1 cellular context compared by ENCODE assay signal in genomic region chr3:126319701-126320295, GRCh38.
TF ChIP-seq lines count a peak whose summit lies in the region.

No MANE protein-coding gene starts in this region.

TF ChIP-seq in SK-N-SH, 30 proteins besides CTCF, POLR2A, EP300 and RAD21 (continued from another document):
- no peak for TF ChIP-seq REST (IDR thresholded peaks at IDR 0.05; ENCODE audit: low read depth, low read length)
- TF ChIP-seq FOSL2 (IDR thresholded peaks at IDR 0.05; ENCODE audit: borderline replicate concordance, low read depth): no peak
- TF ChIP-seq TAF1 (IDR thresholded peaks at IDR 0.05; ENCODE audit: borderline replicate concordance, low read depth, low read length): no peak
- TF ChIP-seq RXRA (IDR thresholded peaks at IDR 0.05; ENCODE audit: borderline replicate concordance, low read depth): no peak
- no peak for TF ChIP-seq ZBTB33 (IDR thresholded peaks at IDR 0.05; ENCODE audit: borderline replicate concordance, low read depth)
- TF ChIP-seq USF1 (IDR thresholded peaks at IDR 0.05; ENCODE audit: borderline replicate concordance, low read depth): no peak
- no peak for TF ChIP-seq JUND (IDR thresholded peaks at IDR 0.05)
- no peak for TF ChIP-seq CHD2 (IDR thresholded peaks at IDR 0.05; ENCODE audit: low read length, partially characterized antibody)
- no peak for TF ChIP-seq NFIC (IDR thresholded peaks at IDR 0.05; ENCODE audit: borderline replicate concordance)
